21 cellular contexts compared by ENCODE assay signal in genomic region chr5:173828952-173829351, GRCh38.
"Had no signal": no experiment of that assay in that cellular context is flagged by ENCODE, and none has a peak within 500 bp of the region (broad histone marks: within the 10 kb centered on the region; RNA-seq: fewer than 3 reads in every experiment).

No MANE protein-coding gene starts in this region.

- H3K36me3 ChIP-seq: esophagus squamous epithelium, gastrocnemius medialis, upper lobe of right lung had no signal

- H3K27me3 Mint-ChIP-seq: activated B cell treated with CpG ODN at 0.5 μM for 24 hours; activated CD4-positive, alpha-beta memory T cell treated with anti-CD3 and anti-CD28 coated beads for 36 hours; activated CD4-positive, alpha-beta T cell treated with anti-CD3 and anti-CD28 coated beads for 36 hours; activated naive CD8-positive, alpha-beta T cell treated with anti-CD3 and anti-CD28 coated beads, Interleukin-2, amount 10 ng/mL, durations not matched to agents 7 days and 5 days; stimulated activated naive B cell treated with anti-CD40 and anti-IgM and Interleukin-4, amounts not matched to agents 10 μg/mL and 1 μg/mL and 100 μg/mL, for 72 hours had no signal

- FAIRE-seq: small intestine had no signal

- H3K36me3 Mint-ChIP-seq: activated CD4-positive, alpha-beta memory T cell treated with anti-CD3 and anti-CD28 coated beads for 36 hours; activated naive CD8-positive, alpha-beta T cell treated with anti-CD3 and anti-CD28 coated beads, Interleukin-2, amount 10 ng/mL, durations not matched to agents 7 days and 5 days had no signal

- H3K4me1 Mint-ChIP-seq: activated CD4-positive, alpha-beta T cell treated with anti-CD3 and anti-CD28 coated beads for 36 hours; activated naive CD8-positive, alpha-beta T cell treated with anti-CD3 and anti-CD28 coated beads, Interleukin-2, amount 10 ng/mL, durations not matched to agents 7 days and 5 days had no signal

- H3K27me3 ChIP-seq: esophagus squamous epithelium, gastrocnemius medialis, upper lobe of right lung had no signal

- H3K9me3 ChIP-seq: esophagus squamous epithelium, gastrocnemius medialis, upper lobe of right lung had no signal

- H3K27ac ChIP-seq: coronary artery, gastrocnemius medialis, upper lobe of right lung had no signal

- ATAC-seq: activated CD4-positive, alpha-beta T cell treated with anti-CD3 and anti-CD28 coated beads for 36 hours; gastrocnemius medialis; left ventricle myocardium superior; sciatic nerve; upper lobe of right lung had no signal

- H3K4me3 Mint-ChIP-seq: activated B cell treated with CpG ODN at 0.5 μM for 24 hours; activated CD4-positive, alpha-beta memory T cell treated with anti-CD3 and anti-CD28 coated beads for 36 hours; activated CD4-positive, alpha-beta T cell treated with anti-CD3 and anti-CD28 coated beads for 36 hours; activated naive CD4-positive, alpha-beta T cell treated with anti-CD3 and anti-CD28 coated beads for 36 hours; activated naive CD8-positive, alpha-beta T cell treated with anti-CD3 and anti-CD28 coated beads, Interleukin-2, amount 10 ng/mL, durations not matched to agents 7 days and 5 days; endodermal cell; stimulated activated naive B cell treated with anti-CD40 and anti-IgM and Interleukin-4, amounts not matched to agents 10 μg/mL and 1 μg/mL and 100 μg/mL, for 72 hours had no signal

- H3K4me3 ChIP-seq: coronary artery, esophagus squamous epithelium, gastrocnemius medialis, upper lobe of right lung had no signal

- DNase-seq: activated B cell treated with CpG ODN at 0.5 μM for 24 hours; activated CD4-positive, alpha-beta memory T cell treated with anti-CD3 and anti-CD28 coated beads for 36 hours; activated CD4-positive, alpha-beta T cell treated with anti-CD3 and anti-CD28 coated beads for 36 hours; activated naive CD4-positive, alpha-beta T cell treated with anti-CD3 and anti-CD28 coated beads for 36 hours; activated naive CD8-positive, alpha-beta T cell treated with anti-CD3 and anti-CD28 coated beads, Interleukin-2, amount 10 ng/mL, durations not matched to agents 7 days and 5 days; activated T-cell treated with anti-CD3 and anti-CD28 coated beads, Interleukin-2, amount 50 U/mL, for 48 hours; cerebellar nuclear complex; endodermal cell; esophagus squamous epithelium; gastrocnemius medialis; hippocampal formation; left ventricle myocardium superior; occipital lobe; small intestine; stimulated activated CD4-positive, alpha-beta T cell treated with anti-CD3 and anti-CD28 coated beads, Interleukin-2, amount 100 ng/mL, for 24 hours; stimulated activated naive B cell treated with anti-CD40 and anti-IgM and Interleukin-4, amounts not matched to agents 10 μg/mL and 1 μg/mL and 100 μg/mL, for 72 hours; T-helper 1 cell; T-helper 9 cell; upper lobe of right lung had no signal

- H3K27ac Mint-ChIP-seq: activated B cell treated with CpG ODN at 0.5 μM for 24 hours; activated CD4-positive, alpha-beta memory T cell treated with anti-CD3 and anti-CD28 coated beads for 36 hours; activated CD4-positive, alpha-beta T cell treated with anti-CD3 and anti-CD28 coated beads for 36 hours; activated naive CD4-positive, alpha-beta T cell treated with anti-CD3 and anti-CD28 coated beads for 36 hours; activated naive CD8-positive, alpha-beta T cell treated with anti-CD3 and anti-CD28 coated beads, Interleukin-2, amount 10 ng/mL, durations not matched to agents 7 days and 5 days; endodermal cell had no signal
